In the genomic region with DNA sequence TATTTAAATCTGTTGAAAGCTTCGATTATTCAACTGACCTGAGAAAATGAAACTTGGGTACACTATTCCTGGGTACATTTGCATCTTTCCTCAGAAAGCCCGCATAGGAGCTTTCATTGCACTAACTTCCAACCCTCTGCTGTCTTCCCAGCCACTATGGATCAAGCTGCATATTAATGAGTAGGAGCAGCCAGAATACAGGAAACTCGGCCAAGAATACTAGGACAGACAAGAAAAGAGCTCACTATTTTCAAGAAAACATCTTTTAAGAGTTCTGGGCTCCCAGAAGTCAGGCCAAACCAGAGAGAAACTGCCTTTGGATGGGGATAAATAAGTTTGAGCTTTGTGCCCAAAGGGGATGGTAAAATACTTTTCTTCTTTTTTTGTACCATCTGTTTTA, we compare ENCODE assay signal across 23 cellular contexts.
DNase-seq lines count a peak whose midpoint lies in the region; ATAC-seq and TF ChIP-seq lines count a peak whose summit lies in the region.
"Had no signal": no experiment of that assay in that cellular context is flagged by ENCODE, and none has a peak within 500 bp of the region (broad histone marks: within the 10 kb centered on the region; RNA-seq: fewer than 3 reads in every experiment).

No MANE protein-coding gene starts in this region.

- ATAC-seq in HG02571 (IDR thresholded peaks at IDR 0.05; ENCODE audit: unreplicated experiment): no peak
- ATAC-seq: HepG2, PC-3 had no signal

- TF ChIP-seq POLR2A in uterus (IDR thresholded peaks at IDR 0.05): no peak

- TF ChIP-seq CTCF in uterus (IDR thresholded peaks at IDR 0.05): no peak

- DNase-seq in astrocyte of the hippocampus (ENCODE audit: low read depth, low spot score) (peak; percentile 43), midbrain (lab: John Stamatoyannopoulos, UW) (peak; percentile 53), cerebellar nuclear complex (lab: John Stamatoyannopoulos, UW) (no peak), uterus (no peak)
- no peak for DNase-seq in activated CD8-positive, alpha-beta memory T cell treated with anti-CD3 and anti-CD28 coated beads, Interleukin-2, amount 50 U/mL, for 4 hours
- DNase-seq: Calu3; HCEC 1CT; Karpas-422; MV-4-11; NCI-H1105; NCI-H1436 treated with DMSO at 0.1 percent for 48 hours; NCI-H187 treated with DMSO at 0.1 percent for 48 hours; NCI-H2171 treated with DMSO at 0.1 percent for 48 hours; NCI-H345; NCI-H524 treated with DMSO at 0.1 percent for 48 hours; NCI-H774; NK-92 treated with Interleukin-12 subunit alpha and Interleukin-12 subunit beta, amount 100 ng/mL, for 24 hours; PC-3; SK-N-SH; SW 1271 had no signal

- H3K4me3 ChIP-seq in GM08714 (ENCODE audit: low read length): peak overlapping the region; percentile 39; the same call in 1 of the 2 replicates
- H3K4me3 ChIP-seq in uterus: no peak overlapping the region

- no peak overlapping the region for H3K27ac ChIP-seq in uterus

- no peaks in the 10 kb centered on the region for H3K27me3 ChIP-seq in uterus

- H3K9me3 ChIP-seq in uterus: no peaks in the 10 kb centered on the region
- H3K9me3 ChIP-seq: SK-N-SH had no signal

- intact Hi-C loops in uterus (cut with DNase I; ENCODE audit: low total_unique reads): no loop called here

- no peaks in the 10 kb centered on the region for H3K36me3 ChIP-seq in uterus

- no peaks in the 10 kb centered on the region for H3K4me1 ChIP-seq in uterus

Comparison
In these comparisons a context has a peak if more than half of its experiments do, and no peak if none do; other contexts are left out.
1. DNase-seq: peak in astrocyte of the hippocampus (single experiment) and midbrain (single experiment); none in cerebellar nuclear complex (0 of 2), activated CD8-positive, alpha-beta memory T cell treated with anti-CD3 and anti-CD28 coated beads, Interleukin-2, amount 50 U/mL, for 4 hours (single experiment) and uterus (0 of 2).